ENCODE assay signal across 11 cellular contexts in genomic region chr3:141840737-141841544, GRCh38. TPM values are rescaled to one million over a fixed set of nuclear protein-coding genes. Genes with fewer than 3 reads are reported as not detected.
A peak's percentile ranks its signal among the peaks of the same experiment; 100 is the strongest.
DNase-seq lines count a peak whose midpoint lies in the region; ATAC-seq lines count a peak whose summit lies in the region.
"Had no signal": no experiment of that assay in that cellular context is flagged by ENCODE, and none has a peak within 500 bp of the region (broad histone marks: within the 10 kb centered on the region; RNA-seq: fewer than 3 reads in every experiment).

No MANE protein-coding gene starts in this region.

- H3K9me3 Mint-ChIP-seq in activated naive CD8-positive, alpha-beta T cell (ENCODE audit: low read depth): no peaks in the 10 kb centered on the region
- H3K9me3 Mint-ChIP-seq: CD8-positive, alpha-beta memory T cell had no signal

- peak; percentile 1 to 2 for DNase-seq in stimulated activated CD4-positive, alpha-beta T cell treated with anti-CD3 and anti-CD28 coated beads, Interleukin-4, amount 100 ng/mL, for 48 hours (ENCODE audit: low read depth in 2 of 2)
- DNase-seq in stimulated activated CD4-positive, alpha-beta T cell treated with anti-CD3 and anti-CD28 coated beads, Interleukin-4, amount 100 ng/mL, for 1 hour: no peak
- DNase-seq in glomerular endothelial cell (ENCODE audit: extremely low read depth, low read depth, low spot score): peak; percentile 75
- no peak for DNase-seq in Ammon's horn (ENCODE audit: low spot score)
- no peak for DNase-seq in NCI-H748 (lab: John Stamatoyannopoulos, UW; ENCODE audit: unreplicated experiment)
- no peak for DNase-seq in NK-92 (lab: John Stamatoyannopoulos, UW; ENCODE audit: unreplicated experiment)
- DNase-seq: amniotic stem cell; CD8-positive, alpha-beta memory T cell had no signal

- peak overlapping the region; percentile 8 for H3K4me3 Mint-ChIP-seq in activated naive CD8-positive, alpha-beta T cell
- H3K4me3 Mint-ChIP-seq: CD8-positive, alpha-beta memory T cell had no signal

- ATAC-seq in GM18867 (IDR thresholded peaks at IDR 0.05; ENCODE audit: unreplicated experiment): no peak
- ATAC-seq: Panc1 had no signal

- peaks cover 12% of the 10 kb centered on the region for H3K4me1 Mint-ChIP-seq in activated naive CD8-positive, alpha-beta T cell (ENCODE audit: low read depth)

- no peaks in the 10 kb centered on the region for H3K27me3 Mint-ChIP-seq in activated naive CD8-positive, alpha-beta T cell
- H3K27me3 Mint-ChIP-seq: CD8-positive, alpha-beta memory T cell had no signal

- H3K27ac Mint-ChIP-seq in activated naive CD8-positive, alpha-beta T cell: peak overlapping the region; percentile 71
- H3K27ac Mint-ChIP-seq: CD8-positive, alpha-beta memory T cell had no signal

- H3K36me3 Mint-ChIP-seq in activated naive CD8-positive, alpha-beta T cell: no peaks in the 10 kb centered on the region
- H3K36me3 Mint-ChIP-seq: CD8-positive, alpha-beta memory T cell had no signal

RNA-seq across cellular contexts. Expression of gene ATP1B3, which starts 35.5 kb away (rescaled TPM):
- total RNA-seq in glomerular endothelial cell: 191 and 232 TPM in 2 replicates

Comparison
In these comparisons a context has a peak if more than half of its experiments do, and no peak if none do; other contexts are left out.
1. DNase-seq: peak in stimulated activated CD4-positive, alpha-beta T cell treated with anti-CD3 and anti-CD28 coated beads, Interleukin-4, amount 100 ng/mL, for 48 hours (2 of 2) and glomerular endothelial cell (single experiment); none in stimulated activated CD4-positive, alpha-beta T cell treated with anti-CD3 and anti-CD28 coated beads, Interleukin-4, amount 100 ng/mL, for 1 hour (single experiment), Ammon's horn (single experiment), NCI-H748 (single experiment) and NK-92 (single experiment).